In genomic region chr1:227729881-227730629, GRCh38 we compare ENCODE assay signal across 8 cellular contexts. TPM values are rescaled to one million over a fixed set of nuclear protein-coding genes. Genes with fewer than 3 reads are reported as not detected.
A peak's percentile ranks its signal among the peaks of the same experiment; 100 is the strongest.
DNase-seq lines count a peak whose midpoint lies in the region; ATAC-seq and TF ChIP-seq lines count a peak whose summit lies in the region.

No MANE protein-coding gene starts in this region.

- no peak for ATAC-seq in HG02588 (IDR thresholded peaks at IDR 0.05; ENCODE audit: unreplicated experiment)

- peaks cover 3% of the 10 kb centered on the region for H3K9me3 Mint-ChIP-seq in T-helper 2 cell treated with Interferon-gamma antibody and Interleukin-4, amounts not matched to agents 5 μg/mL and 100 μg/mL, for 36 hours

- H3K9me3 ChIP-seq in liver (ENCODE audit: control insufficient read depth in 4 of 4, low read length in 3 of 4) (no peaks in the 10 kb centered on the region), stomach smooth muscle (ENCODE audit: control insufficient read depth in 2 of 2, low read length in 2 of 2) (no peaks in the 10 kb centered on the region)

- H3K36me3 ChIP-seq in liver (ENCODE audit: control insufficient read depth in 4 of 4, insufficient read depth in 3 of 4, low read depth in 1 of 4, low read length in 3 of 4), result peaks cover 0 to 17% (median 4%) of the 10 kb centered on the region in 4 donors
- peaks cover 15 to 16% of the 10 kb centered on the region in 2 donors for H3K36me3 ChIP-seq in stomach smooth muscle (ENCODE audit: control insufficient read depth in 2 of 2, insufficient read depth in 2 of 2, low read length in 2 of 2)

- H3K36me3 Mint-ChIP-seq in T-helper 2 cell treated with Interferon-gamma antibody and Interleukin-4, amounts not matched to agents 5 μg/mL and 100 μg/mL, for 36 hours (ENCODE audit: low read depth), result no peaks in the 10 kb centered on the region

- H3K4me3 ChIP-seq in choroid plexus epithelial cell (ENCODE audit: low read depth, low read length), result no peak overlapping the region
- peak overlapping the region in 1 of 3 donors; percentile 3 for H3K4me3 ChIP-seq in liver (ENCODE audit: low read depth in 1 of 3, low read length in 3 of 3)
- peak overlapping the region in 1 of 2 donors; percentile 8 for H3K4me3 ChIP-seq in stomach smooth muscle (ENCODE audit: low read length in 2 of 2)

- H3K4me1 ChIP-seq in liver (ENCODE audit: control insufficient read depth in 4 of 4, insufficient read depth in 4 of 4, low read length in 3 of 4) (peaks cover 21 to 66% (median 53%) of the 10 kb centered on the region in 4 donors), stomach smooth muscle (ENCODE audit: control insufficient read depth, insufficient read depth, low read length) (peaks cover 50% of the 10 kb centered on the region)

- H3K27me3 ChIP-seq in liver (ENCODE audit: control insufficient read depth in 4 of 4, insufficient read depth in 4 of 4, low read length in 3 of 4), result no peaks in the 10 kb centered on the region
- H3K27me3 ChIP-seq in stomach smooth muscle (ENCODE audit: control insufficient read depth in 1 of 2, insufficient read depth in 2 of 2, low read length in 2 of 2), result no peaks in the 10 kb centered on the region

- TF ChIP-seq CTCF in choroid plexus epithelial cell (conservative IDR thresholded peaks at IDR 0.05; ENCODE audit: low read depth, low read length), result peak; percentile 93
- TF ChIP-seq CTCF in liver (IDR thresholded peaks at IDR 0.05; ENCODE audit: low read depth, low read length, missing input control), result peak; percentile 52

- no peak for TF ChIP-seq EP300 in Ishikawa (IDR thresholded peaks at IDR 0.05; ENCODE audit: borderline replicate concordance)

- peak overlapping the region; percentile 68 to 72 for H3K27ac ChIP-seq in liver (ENCODE audit: low read depth in 1 of 2, low read length in 2 of 2)
- peak overlapping the region; percentile 64 for H3K27ac ChIP-seq in stomach smooth muscle (ENCODE audit: low read length)

- H3K27ac Mint-ChIP-seq in T-helper 2 cell treated with Interferon-gamma antibody and Interleukin-4, amounts not matched to agents 5 μg/mL and 100 μg/mL, for 36 hours, result peak overlapping the region; percentile 27

- 57% methylated on average over 13 of the region's 13 CpGs for WGBS in liver

- H3K9ac ChIP-seq in liver (ENCODE audit: low read depth in 1 of 2, low read length in 2 of 2) (no peak overlapping the region), stomach smooth muscle (ENCODE audit: low read length in 2 of 2) (no peak overlapping the region)

- peaks cover 2% of the 10 kb centered on the region for H3K27me3 Mint-ChIP-seq in T-helper 2 cell treated with Interferon-gamma antibody and Interleukin-4, amounts not matched to agents 5 μg/mL and 100 μg/mL, for 36 hours (ENCODE audit: low read depth)

- TF ChIP-seq RAD21 in Ishikawa (IDR thresholded peaks at IDR 0.05; ENCODE audit: low read depth) (peak; percentile 50; the same call in 1 of the 2 replicates), liver (IDR thresholded peaks at IDR 0.05) (peak in 1 of 2 donors; percentile 56)

- peak; percentile 62 for DNase-seq in A172 (ENCODE audit: low spot score)
- peak; percentile 89 for DNase-seq in GM03348 (ENCODE audit: low spot score)
- no peak for DNase-seq in T-helper 2 cell treated with Interferon-gamma antibody and Interleukin-4, amounts not matched to agents 5 μg/mL and 100 μg/mL, for 36 hours (ENCODE audit: low spot score)
- DNase-seq in choroid plexus epithelial cell (ENCODE audit: low read depth), result peak; percentile 80

- H3K4me3 Mint-ChIP-seq in T-helper 2 cell treated with Interferon-gamma antibody and Interleukin-4, amounts not matched to agents 5 μg/mL and 100 μg/mL, for 36 hours, result peak overlapping the region; percentile 51

- H3K4me1 Mint-ChIP-seq in T-helper 2 cell treated with Interferon-gamma antibody and Interleukin-4, amounts not matched to agents 5 μg/mL and 100 μg/mL, for 36 hours (ENCODE audit: low read depth), result peaks cover 8% of the 10 kb centered on the region

TF ChIP-seq in Ishikawa, 13 proteins besides CTCF, POLR2A, EP300 and RAD21 (continues in another document):
- no peak for TF ChIP-seq USF1 (IDR thresholded peaks at IDR 0.05)
- no peak for TF ChIP-seq YY1 (IDR thresholded peaks at IDR 0.05; ENCODE audit: low read depth)
- no peak for TF ChIP-seq MAX (IDR thresholded peaks at IDR 0.05)
- no peak for TF ChIP-seq CREB1 (IDR thresholded peaks at IDR 0.05; ENCODE audit: low read depth)
- TF ChIP-seq TEAD4 (IDR thresholded peaks at IDR 0.05), result no peak
- TF ChIP-seq EGR1 (IDR thresholded peaks at IDR 0.05), result no peak
- no peak for TF ChIP-seq FOXM1 (IDR thresholded peaks at IDR 0.05; ENCODE audit: borderline replicate concordance, low read depth)
- TF ChIP-seq TAF1 (IDR thresholded peaks at IDR 0.05; ENCODE audit: low read depth), result no peak
- no peak for TF ChIP-seq NFIC (IDR thresholded peaks at IDR 0.05)

TF ChIP-seq in liver, 16 proteins besides CTCF, POLR2A, EP300 and RAD21:
- no peak for TF ChIP-seq YY1 (IDR thresholded peaks at IDR 0.05)
- TF ChIP-seq HNF4G (IDR thresholded peaks at IDR 0.05), result no peak
- no peak for TF ChIP-seq HNF4A (conservative IDR thresholded peaks at IDR 0.05)
- no peak for TF ChIP-seq REST (IDR thresholded peaks at IDR 0.05)
- TF ChIP-seq ATF3 (IDR thresholded peaks at IDR 0.05), result no peak
- TF ChIP-seq SP1 (IDR thresholded peaks at IDR 0.05), result no peak
- TF ChIP-seq FOXA1 (IDR thresholded peaks at IDR 0.05), result no peak
- TF ChIP-seq RXRA (IDR thresholded peaks at IDR 0.05), result no peak
- TF ChIP-seq JUND (IDR thresholded peaks at IDR 0.05), result no peak
- no peak for TF ChIP-seq TAF1 (conservative IDR thresholded peaks at IDR 0.05)
- TF ChIP-seq MAX (IDR thresholded peaks at IDR 0.05), result no peak
- no peak for TF ChIP-seq EGR1 (IDR thresholded peaks at IDR 0.05; ENCODE audit: low read depth in 2 of 2)
- no peak for TF ChIP-seq NR2F2 (IDR thresholded peaks at IDR 0.05)
- no peak for TF ChIP-seq GABPA (IDR thresholded peaks at IDR 0.05 in 1 of 2, conservative IDR thresholded peaks at IDR 0.05 in 1 of 2)
- TF ChIP-seq FOXA2 (IDR thresholded peaks at IDR 0.05), result no peak
- TF ChIP-seq ZBTB33 (IDR thresholded peaks at IDR 0.05), result no peak

RNA-seq across cellular contexts. Expression of gene JMJD4, which starts 5.0 kb away (rescaled TPM):
- 42.8 and 49.1 TPM in 2 replicates for total RNA-seq in A172 (2014; rRNA removed; shearing (Covaris generic))
- 10 to 100 TPM; 12.6 to 22.1 TPM for total RNA-seq in liver
- polyA plus RNA-seq in liver, result 10 to 100 TPM; 12.4 to 15.5 TPM

RNA-seq across cellular contexts. Expression of gene SNAP47, which starts 5.2 kb away (rescaled TPM):
- total RNA-seq in A172 (2014; rRNA removed; shearing (Covaris generic)), result 89.0 and 105 TPM in 2 replicates
- total RNA-seq in liver, result 10 to 100 TPM; 16.8 to 23.3 TPM
- 10 to 100 TPM; 15.3 to 15.7 TPM for polyA plus RNA-seq in liver
